27 cellular contexts compared by ENCODE assay signal in the genomic region with DNA sequence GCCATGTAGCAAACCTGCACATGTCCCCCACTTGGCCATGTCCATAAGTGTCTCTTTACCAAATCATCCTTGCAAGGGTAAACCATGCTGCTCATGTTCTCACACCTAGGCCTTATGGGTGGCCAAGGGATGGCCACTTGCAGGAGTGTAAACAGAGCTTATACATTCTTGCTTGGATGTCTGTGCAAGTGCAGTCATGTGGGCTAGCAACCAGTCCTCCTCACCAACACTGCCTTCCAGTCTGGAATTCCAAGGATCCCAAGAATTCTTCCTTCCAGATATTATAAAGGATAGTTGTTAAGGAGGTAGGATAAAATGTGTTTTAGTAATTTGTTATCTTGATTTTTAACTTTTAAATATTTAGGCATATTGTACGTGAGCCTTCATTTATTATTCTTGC. TPM values are rescaled to one million over a fixed set of nuclear protein-coding genes. Genes with fewer than 3 reads are reported as not detected.
"Had no signal": no experiment of that assay in that cellular context is flagged by ENCODE, and none has a peak within 500 bp of the region (broad histone marks: within the 10 kb centered on the region; RNA-seq: fewer than 3 reads in every experiment).

No MANE protein-coding gene starts in this region.

- H3K27ac ChIP-seq: ascending aorta, cardiac muscle cell, SJSA1 had no signal

- H3K27me3 ChIP-seq: ascending aorta, cardiac muscle cell, SJSA1 had no signal

- H3K4me1 Mint-ChIP-seq: activated B cell treated with CpG ODN at 0.5 μM for 24 hours; activated CD4-positive, alpha-beta T cell treated with anti-CD3 and anti-CD28 coated beads, Interleukin-2, amount 10 ng/mL, durations not matched to agents 24 days and 14 days; activated CD8-positive, alpha-beta memory T cell treated with anti-CD3 and anti-CD28 coated beads, Interleukin-2, amount 10 ng/mL, durations not matched to agents 7 days and 5 days; activated naive CD8-positive, alpha-beta T cell treated with anti-CD3 and anti-CD28 coated beads, Interleukin-2, amount 50 U/mL, for 24 hours; brain had no signal

- H3K4me3 Mint-ChIP-seq: activated B cell treated with CpG ODN at 0.5 μM for 24 hours; activated CD4-positive, alpha-beta T cell treated with anti-CD3 and anti-CD28 coated beads, Interleukin-2, amount 10 ng/mL, durations not matched to agents 24 days and 14 days; activated CD8-positive, alpha-beta memory T cell treated with anti-CD3 and anti-CD28 coated beads, Interleukin-2, amount 10 ng/mL, durations not matched to agents 7 days and 5 days; activated naive CD8-positive, alpha-beta T cell treated with anti-CD3 and anti-CD28 coated beads, Interleukin-2, amount 50 U/mL, for 24 hours; activated T-cell treated with anti-CD3 and anti-CD28 coated beads, Interleukin-2, amount 50 U/mL, for 24 hours; activated T-helper 1 cell treated with anti-CD3 and anti-CD28 coated beads, Interleukin-12 subunit alpha, Interleukin-12 subunit beta, Interleukin-2, Interleukin-4 antibody, amounts not matched to agents 30 ng/mL and 10 ng/mL and 1 ng/mL, durations not matched to agents 14 hours and 24 hours and 36 hours; brain; T-helper 1 cell treated with Interleukin-12 subunit alpha and Interleukin-12 subunit beta and Interleukin-4 antibody, amounts not matched to agents 30 μg/mL and 1 μg/mL, for 36 hours had no signal

- H3K36me3 ChIP-seq: ascending aorta, cardiac muscle cell, SJSA1 had no signal

- H3K9me3 ChIP-seq: ascending aorta, SJSA1 had no signal

- H3K36me3 Mint-ChIP-seq: activated CD8-positive, alpha-beta memory T cell treated with anti-CD3 and anti-CD28 coated beads, Interleukin-2, amount 10 ng/mL, durations not matched to agents 7 days and 5 days; activated naive CD4-positive, alpha-beta T cell treated with anti-CD3 and anti-CD28 coated beads, Interleukin-2, amount 50 U/mL, for 72 hours; brain had no signal

- ATAC-seq: activated CD8-positive, alpha-beta memory T cell treated with anti-CD3 and anti-CD28 coated beads, Interleukin-2, amount 10 ng/mL, durations not matched to agents 7 days and 5 days; activated naive CD4-positive, alpha-beta T cell treated with anti-CD3 and anti-CD28 coated beads, Interleukin-2, amount 50 U/mL, for 72 hours; activated naive CD8-positive, alpha-beta T cell treated with anti-CD3 and anti-CD28 coated beads, Interleukin-2, amount 50 U/mL, for 24 hours; SK-N-SH treated with all-trans-retinoic acid at 6 μM for 48 hours had no signal

- H3K4me1 ChIP-seq: ascending aorta, SJSA1 had no signal

- H3K27ac Mint-ChIP-seq: activated B cell treated with CpG ODN at 0.5 μM for 24 hours; activated CD4-positive, alpha-beta T cell treated with anti-CD3 and anti-CD28 coated beads, Interleukin-2, amount 10 ng/mL, durations not matched to agents 24 days and 14 days; activated CD8-positive, alpha-beta memory T cell treated with anti-CD3 and anti-CD28 coated beads, Interleukin-2, amount 10 ng/mL, durations not matched to agents 7 days and 5 days; activated naive CD4-positive, alpha-beta T cell treated with anti-CD3 and anti-CD28 coated beads, Interleukin-2, amount 50 U/mL, for 72 hours; activated naive CD8-positive, alpha-beta T cell treated with anti-CD3 and anti-CD28 coated beads, Interleukin-2, amount 50 U/mL, for 24 hours; activated T-cell treated with anti-CD3 and anti-CD28 coated beads, Interleukin-2, amount 50 U/mL, for 24 hours; activated T-helper 1 cell treated with anti-CD3 and anti-CD28 coated beads, Interleukin-12 subunit alpha, Interleukin-12 subunit beta, Interleukin-2, Interleukin-4 antibody, amounts not matched to agents 30 ng/mL and 10 ng/mL and 1 ng/mL, durations not matched to agents 14 hours and 24 hours and 36 hours; brain; T-helper 1 cell treated with Interleukin-12 subunit alpha and Interleukin-12 subunit beta and Interleukin-4 antibody, amounts not matched to agents 30 μg/mL and 1 μg/mL, for 36 hours had no signal

- H3K9me3 Mint-ChIP-seq: activated CD4-positive, alpha-beta T cell treated with anti-CD3 and anti-CD28 coated beads, Interleukin-2, amount 10 ng/mL, durations not matched to agents 24 days and 14 days; activated naive CD4-positive, alpha-beta T cell treated with anti-CD3 and anti-CD28 coated beads, Interleukin-2, amount 50 U/mL, for 72 hours; activated naive CD8-positive, alpha-beta T cell treated with anti-CD3 and anti-CD28 coated beads, Interleukin-2, amount 50 U/mL, for 24 hours; activated T-cell treated with anti-CD3 and anti-CD28 coated beads, Interleukin-2, amount 50 U/mL, for 24 hours; activated T-helper 1 cell treated with anti-CD3 and anti-CD28 coated beads, Interleukin-12 subunit alpha, Interleukin-12 subunit beta, Interleukin-2, Interleukin-4 antibody, amounts not matched to agents 30 ng/mL and 10 ng/mL and 1 ng/mL, durations not matched to agents 14 hours and 24 hours and 36 hours; brain; T-helper 1 cell treated with Interleukin-12 subunit alpha and Interleukin-12 subunit beta and Interleukin-4 antibody, amounts not matched to agents 30 μg/mL and 1 μg/mL, for 36 hours had no signal

- DNase-seq: activated B cell treated with CpG ODN at 0.5 μM for 24 hours; activated CD4-positive, alpha-beta T cell treated with anti-CD3 and anti-CD28 coated beads for 1 hour; activated CD4-positive, alpha-beta T cell treated with anti-CD3 and anti-CD28 coated beads, Interleukin-2, amount 10 ng/mL, durations not matched to agents 24 days and 14 days; activated CD4-positive, alpha-beta T cell treated with anti-CD3 and anti-CD28 coated beads, Interleukin-2, amount 50 U/mL, for 48 hours; activated CD8-positive, alpha-beta memory T cell treated with anti-CD3 and anti-CD28 coated beads, Interleukin-2, amount 10 ng/mL, durations not matched to agents 7 days and 5 days; activated effector memory CD4-positive, alpha-beta T cell treated with Interleukin-2 at 50 U/mL for 16 hours; activated naive CD4-positive, alpha-beta T cell; activated naive CD8-positive, alpha-beta T cell treated with anti-CD3 and anti-CD28 coated beads, Interleukin-2, amount 50 U/mL, for 24 hours; activated T-cell treated with anti-CD3 and anti-CD28 coated beads, Interleukin-2, amount 50 U/mL, for 24 hours; amniotic stem cell; NCI-H1105; NCI-H1436; NCI-H1694 treated with DMSO at 0.1 percent for 48 hours; NCI-H2081; NCI-H510A treated with DMSO at 0.1 percent for 48 hours; NCI-H69; NK-92 treated with Interleukin-12 subunit alpha and Interleukin-12 subunit beta, amount 100 ng/mL, for 24 hours; SHP77 had no signal

- H3K4me3 ChIP-seq: ascending aorta, cardiac muscle cell, SJSA1 had no signal

RNA-seq across cellular contexts. Expression of gene OR5P3, which starts 13.9 kb away (rescaled TPM):
- total RNA-seq: activated B cell treated with CpG ODN at 0.5 μM for 24 hours; activated CD4-positive, alpha-beta T cell treated with anti-CD3 and anti-CD28 coated beads, Interleukin-2, amount 10 ng/mL, durations not matched to agents 24 days and 14 days; activated CD8-positive, alpha-beta memory T cell treated with anti-CD3 and anti-CD28 coated beads, Interleukin-2, amount 10 ng/mL, durations not matched to agents 7 days and 5 days; activated naive CD4-positive, alpha-beta T cell treated with anti-CD3 and anti-CD28 coated beads, Interleukin-2, amount 50 U/mL, for 72 hours; activated T-helper 1 cell treated with anti-CD3 and anti-CD28 coated beads, Interleukin-12 subunit alpha, Interleukin-12 subunit beta, Interleukin-2, Interleukin-4 antibody, amounts not matched to agents 30 ng/mL and 10 ng/mL and 1 ng/mL, durations not matched to agents 14 hours and 24 hours and 36 hours; ascending aorta; cardiac muscle cell; MCF 10A had no signal
- polyA plus RNA-seq: cardiac muscle cell had no signal

RNA-seq across cellular contexts. Expression of gene OR5P2, which starts 47.8 kb away (rescaled TPM):
- total RNA-seq: activated B cell treated with CpG ODN at 0.5 μM for 24 hours; activated CD4-positive, alpha-beta T cell treated with anti-CD3 and anti-CD28 coated beads, Interleukin-2, amount 10 ng/mL, durations not matched to agents 24 days and 14 days; activated CD8-positive, alpha-beta memory T cell treated with anti-CD3 and anti-CD28 coated beads, Interleukin-2, amount 10 ng/mL, durations not matched to agents 7 days and 5 days; activated naive CD4-positive, alpha-beta T cell treated with anti-CD3 and anti-CD28 coated beads, Interleukin-2, amount 50 U/mL, for 72 hours; activated T-helper 1 cell treated with anti-CD3 and anti-CD28 coated beads, Interleukin-12 subunit alpha, Interleukin-12 subunit beta, Interleukin-2, Interleukin-4 antibody, amounts not matched to agents 30 ng/mL and 10 ng/mL and 1 ng/mL, durations not matched to agents 14 hours and 24 hours and 36 hours; ascending aorta; cardiac muscle cell; MCF 10A had no signal
- polyA plus RNA-seq: cardiac muscle cell had no signal
